In the genomic region with DNA sequence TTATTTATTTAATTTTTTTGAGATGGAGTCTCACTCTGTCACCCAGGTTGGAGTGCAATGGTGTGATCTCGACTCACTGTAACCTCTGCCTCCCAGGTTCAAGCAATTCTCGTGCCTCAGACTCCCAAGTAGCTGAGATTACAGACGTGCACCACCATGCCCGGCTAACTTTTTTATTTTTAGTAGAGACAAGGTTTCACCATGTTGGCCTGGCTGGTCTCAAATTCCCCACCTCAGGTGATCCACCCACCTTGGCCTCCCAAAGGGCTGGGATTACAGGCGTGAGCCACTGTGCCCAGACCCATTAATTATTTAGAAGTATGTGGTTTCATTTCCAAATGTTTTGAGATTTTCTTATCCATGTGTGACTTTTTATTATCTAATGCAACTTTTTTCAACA, we compare ENCODE assay signal across 4 cellular contexts. TPM values are rescaled to one million over a fixed set of nuclear protein-coding genes. Genes with fewer than 3 reads are reported as not detected.
"Had no signal": no experiment of that assay in that cellular context is flagged by ENCODE, and none has a peak within 500 bp of the region (broad histone marks: within the 10 kb centered on the region; RNA-seq: fewer than 3 reads in every experiment).

No MANE protein-coding gene starts in this region.

RNA-seq across cellular contexts. Expression of gene MYL4, which starts 42.3 kb away (rescaled TPM):
- total RNA-seq: HepG2, HT-29, HT1080, IMR-90 had no signal
